25 cellular contexts compared by ENCODE assay signal in genomic region chr17:72253597-72253996, GRCh38.
"Had no signal": no experiment of that assay in that cellular context is flagged by ENCODE, and none has a peak within 500 bp of the region (broad histone marks: within the 10 kb centered on the region; RNA-seq: fewer than 3 reads in every experiment).

No MANE protein-coding gene starts in this region.

- FAIRE-seq: colon, endothelial cell of umbilical vein, frontal cortex, kidney had no signal

- H3K9me3 ChIP-seq: lower lobe of right lung, mucosa of descending colon had no signal

- H3K4me3 ChIP-seq: coronary artery, dorsolateral prefrontal cortex, esophagus muscularis mucosa, gastroesophageal sphincter, heart left ventricle, hepatocyte, left lung, lower lobe of right lung, mucosa of descending colon had no signal

- H3K4me2 ChIP-seq: hepatocyte had no signal

- DNase-seq: dermis blood vessel endothelial cell; dorsolateral prefrontal cortex; effector CD4-positive, alpha-beta T cell; effector memory CD4-positive, alpha-beta T cell; foreskin keratinocyte; heart left ventricle; hypothalamus; immature natural killer cell; islet precursor cell; kidney; kidney glomerular epithelial cell; left colon; left lung; left ventricle myocardium superior; lower lobe of right lung; mesenchymal stem cell; mucosa of descending colon; naive B cell had no signal

- H3K27me3 ChIP-seq: dorsolateral prefrontal cortex, esophagus muscularis mucosa, gastroesophageal sphincter, hepatocyte, left lung had no signal

- H2AFZ ChIP-seq: hepatocyte had no signal

- H3K27ac ChIP-seq: coronary artery, dorsolateral prefrontal cortex, esophagus muscularis mucosa, foreskin keratinocyte, gastroesophageal sphincter, heart left ventricle, hepatocyte, left lung, lower lobe of right lung had no signal

- H3K79me2 ChIP-seq: hepatocyte had no signal

- H3K4me1 ChIP-seq: esophagus muscularis mucosa, gastroesophageal sphincter, heart left ventricle, left lung, lower lobe of right lung had no signal

- ATAC-seq: foreskin keratinocyte, gastroesophageal sphincter, heart left ventricle, left colon, left lung, left ventricle myocardium superior, lower lobe of right lung, mucosa of descending colon had no signal

- H3K36me3 ChIP-seq: esophagus muscularis mucosa, gastroesophageal sphincter, heart left ventricle, left lung, lower lobe of right lung had no signal
